Comparison of ENCODE assay signal across 1 cellular context in genomic region chr2:74507145-74507925, GRCh38.
TF ChIP-seq lines count a peak whose summit lies in the region.

TSS of gene PCGF1 (minus strand) at chr2:74507695. CDS start at chr2:74507668, 27 bp downstream.

TF ChIP-seq in HepG2, 621 proteins besides CTCF, POLR2A, EP300 and RAD21 (continued from another document and continues in another):
- TF ChIP-seq ARID5B (CRISPR knock-in tag; IDR thresholded peaks at IDR 0.05) (peak; percentile 46; the same call in 1 of the 2 replicates), HDAC6 (IDR thresholded peaks at IDR 0.05; ENCODE audit: low read depth, low read length) (no peak), SOX13 (IDR thresholded peaks at IDR 0.05) (peak; percentile 5; the same call in 1 of the 2 replicates), SOX13 (CRISPR knock-in tag; conservative IDR thresholded peaks at IDR 0.05 in 1 of 2, IDR thresholded peaks at IDR 0.05 in 1 of 2) (peak in 1 of 2 experiments; percentile 64; a peak in 2 of 4 replicates), FOXP4 (CRISPR knock-in tag; IDR thresholded peaks at IDR 0.05) (peak; percentile 78), ZSCAN12 (CRISPR knock-in tag; IDR thresholded peaks at IDR 0.05) (no peak), ATF4 (CRISPR knock-in tag; IDR thresholded peaks at IDR 0.05) (0 out of 4 replicates have a peak, but pooled peaks of 1 of the 2 experiments have one; percentile 11), KDM2A (CRISPR knock-in tag; IDR thresholded peaks at IDR 0.05; ENCODE audit: borderline replicate concordance, low read depth) (peak; percentile 100), ZFYVE20 (CRISPR knock-in tag; IDR thresholded peaks at IDR 0.05; ENCODE audit: borderline replicate concordance, low read depth) (peak; percentile 75; the same call in 1 of the 2 replicates), ZNF556 (CRISPR knock-in tag; IDR thresholded peaks at IDR 0.05; ENCODE audit: borderline replicate concordance) (peak; percentile 76; the same call in 1 of the 2 replicates), HHEX (CRISPR knock-in tag; IDR thresholded peaks at IDR 0.05) (peak; percentile 7; the same call in 1 of the 2 replicates), IKZF4 (CRISPR knock-in tag; IDR thresholded peaks at IDR 0.05; ENCODE audit: borderline replicate concordance, low read depth, not compliant biosample characterization) (peak; percentile 41), ZNF773 (CRISPR knock-in tag; IDR thresholded peaks at IDR 0.05; ENCODE audit: borderline replicate concordance) (no peak), ZNF883 (CRISPR knock-in tag; IDR thresholded peaks at IDR 0.05; ENCODE audit: not compliant biosample characterization) (peak; percentile 73), MXD3 (CRISPR knock-in tag; IDR thresholded peaks at IDR 0.05) (peak; percentile 61; the same call in 1 of the 2 replicates), PLSCR1 (CRISPR knock-in tag; IDR thresholded peaks at IDR 0.05; ENCODE audit: borderline replicate concordance) (no peak), NFYB (CRISPR knock-in tag; IDR thresholded peaks at IDR 0.05) (peak; percentile 75), FOXJ3 (CRISPR knock-in tag; IDR thresholded peaks at IDR 0.05; ENCODE audit: borderline replicate concordance) (0 out of 2 replicates have a peak, but pooled peaks have one; percentile 47), ZSCAN21 (CRISPR knock-in tag; IDR thresholded peaks at IDR 0.05; ENCODE audit: borderline replicate concordance) (peak; percentile 76; the same call in 1 of the 2 replicates), SRY (CRISPR knock-in tag; IDR thresholded peaks at IDR 0.05) (peak; percentile 50; the same call in 1 of the 2 replicates), RERE (CRISPR knock-in tag; IDR thresholded peaks at IDR 0.05; ENCODE audit: low read depth) (peak; percentile 41; the same call in 1 of the 2 replicates), TGIF2 (CRISPR knock-in tag; IDR thresholded peaks at IDR 0.05) (peak; percentile 82), TFDP2 (CRISPR knock-in tag; IDR thresholded peaks at IDR 0.05) (peak; percentile 85; the same call in 1 of the 2 replicates), ZNF275 (CRISPR knock-in tag; IDR thresholded peaks at IDR 0.05; ENCODE audit: borderline replicate concordance) (peak; percentile 81), ZNF432 (CRISPR knock-in tag; IDR thresholded peaks at IDR 0.05; ENCODE audit: borderline replicate concordance) (no peak), MIER3 (CRISPR knock-in tag; IDR thresholded peaks at IDR 0.05; ENCODE audit: borderline replicate concordance) (peak; percentile 93; the same call in 1 of the 2 replicates), SP1 (IDR thresholded peaks at IDR 0.05) (no peak), SP1 (CRISPR knock-in tag; IDR thresholded peaks at IDR 0.05) (0 out of 2 replicates have a peak, but pooled peaks have one; percentile 33), ZEB1 (IDR thresholded peaks at IDR 0.05; ENCODE audit: insufficient replicate concordance, low read depth) (no peak), YEATS4 (CRISPR knock-in tag; IDR thresholded peaks at IDR 0.05; ENCODE audit: borderline replicate concordance) (peak; percentile 89), NR2F2 (IDR thresholded peaks at IDR 0.05; ENCODE audit: borderline replicate concordance, low read depth) (no peak), U2AF2 (IDR thresholded peaks at IDR 0.05; ENCODE audit: low read depth, low read length) (no peak), PATZ1 (CRISPR knock-in tag; IDR thresholded peaks at IDR 0.05) (peak; percentile 94)
- TF ChIP-seq, protein P1, sequence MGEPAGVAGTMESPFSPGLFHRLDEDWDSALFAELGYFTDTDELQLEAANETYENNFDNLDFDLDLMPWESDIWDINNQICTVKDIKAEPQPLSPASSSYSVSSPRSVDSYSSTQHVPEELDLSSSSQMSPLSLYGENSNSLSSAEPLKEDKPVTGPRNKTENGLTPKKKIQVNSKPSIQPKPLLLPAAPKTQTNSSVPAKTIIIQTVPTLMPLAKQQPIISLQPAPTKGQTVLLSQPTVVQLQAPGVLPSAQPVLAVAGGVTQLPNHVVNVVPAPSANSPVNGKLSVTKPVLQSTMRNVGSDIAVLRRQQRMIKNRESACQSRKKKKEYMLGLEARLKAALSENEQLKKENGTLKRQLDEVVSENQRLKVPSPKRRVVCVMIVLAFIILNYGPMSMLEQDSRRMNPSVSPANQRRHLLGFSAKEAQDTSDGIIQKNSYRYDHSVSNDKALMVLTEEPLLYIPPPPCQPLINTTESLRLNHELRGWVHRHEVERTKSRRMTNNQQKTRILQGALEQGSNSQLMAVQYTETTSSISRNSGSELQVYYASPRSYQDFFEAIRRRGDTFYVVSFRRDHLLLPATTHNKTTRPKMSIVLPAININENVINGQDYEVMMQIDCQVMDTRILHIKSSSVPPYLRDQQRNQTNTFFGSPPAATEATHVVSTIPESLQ (CRISPR knock-in tag; conservative IDR thresholded peaks at IDR 0.05), result no peak; the same call in 1 of the 2 replicates
- TF ChIP-seq, protein P2, sequence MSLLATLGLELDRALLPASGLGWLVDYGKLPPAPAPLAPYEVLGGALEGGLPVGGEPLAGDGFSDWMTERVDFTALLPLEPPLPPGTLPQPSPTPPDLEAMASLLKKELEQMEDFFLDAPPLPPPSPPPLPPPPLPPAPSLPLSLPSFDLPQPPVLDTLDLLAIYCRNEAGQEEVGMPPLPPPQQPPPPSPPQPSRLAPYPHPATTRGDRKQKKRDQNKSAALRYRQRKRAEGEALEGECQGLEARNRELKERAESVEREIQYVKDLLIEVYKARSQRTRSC (CRISPR knock-in tag; IDR thresholded peaks at IDR 0.05; ENCODE audit: low read depth), result no peak
